In genomic region chr17:46224864-46225263, GRCh38 we compare ENCODE assay signal across 8 cellular contexts. TPM values are rescaled to one million over a fixed set of nuclear protein-coding genes. Genes with fewer than 3 reads are reported as not detected.
A peak's percentile ranks its signal among the peaks of the same experiment; 100 is the strongest.
DNase-seq lines count a peak whose midpoint lies in the region; ATAC-seq, FAIRE-seq and TF ChIP-seq lines count a peak whose summit lies in the region.
"Not testable (repeated sequence)": the region's sequence is repeated elsewhere in the genome, so short reads cannot be mapped to it uniquely, and the experiment has no call there.

No MANE protein-coding gene starts in this region.

- H3K27me3 Mint-ChIP-seq in activated B cell treated with CpG ODN at 0.5 μM for 24 hours = not testable (repeated sequence)

- not testable (repeated sequence) for TF ChIP-seq EP300 in A549 (IDR thresholded peaks at IDR 0.05)

- CTCF ChIA-PET in A549 (lab: Yijun Ruan, JAX); activated B cell treated with CpG ODN at 0.5 μM for 24 hours (lab: Charles Lee): not testable (repeated sequence)

- FAIRE-seq in A549 (lab: Jason Lieb, UNC) = not testable (repeated sequence)

- TF ChIP-seq POLR2A in A549 (IDR thresholded peaks at IDR 0.05; ENCODE audit: low read length) = not testable (repeated sequence)

- not testable (repeated sequence) for H3K79me2 ChIP-seq in parathyroid adenoma

- not testable (repeated sequence) for TF ChIP-seq RAD21 in A549 (conservative IDR thresholded peaks at IDR 0.05 in 1 of 2, IDR thresholded peaks at IDR 0.05 in 1 of 2)

- H3K27ac ChIP-seq in A549 = peak overlapping the region; percentile 88 to 91
- not testable (repeated sequence) for H3K27ac ChIP-seq in colonic mucosa; iPS-20b (ENCODE audit: low read length); parathyroid adenoma

- WGBS in A549 (ENCODE audit: missing lambda C conversion rate) = no CpG with 5 or more reads among the region's 54 CpGs

- H2AFZ ChIP-seq in parathyroid adenoma = peak overlapping the region; percentile 43

- H3K27me3 ChIP-seq in colonic mucosa; iPS-20b (ENCODE audit: insufficient read depth, low read length); parathyroid adenoma (ENCODE audit: control insufficient read depth, insufficient read depth, low read length): not testable (repeated sequence)

- not testable (repeated sequence) for H3K9me3 ChIP-seq in A549; colonic mucosa; iPS-20b (ENCODE audit: insufficient read depth, low read depth, low read length); parathyroid adenoma (ENCODE audit: control insufficient read depth, low read length)

- not testable (repeated sequence) for H3K36me3 ChIP-seq in colonic mucosa; iPS-20b (ENCODE audit: insufficient read depth, low read depth, low read length); parathyroid adenoma (ENCODE audit: control insufficient read depth, insufficient read depth, low read length)

- POLR2A ChIA-PET in A549 (lab: Yijun Ruan, JAX); activated B cell treated with CpG ODN at 0.5 μM for 24 hours (lab: Charles Lee): not testable (repeated sequence)

- intact Hi-C loops in activated B cell treated with CpG ODN at 0.5 μM for 24 hours (cut with micrococcal nuclease); colonic mucosa (cut with DNase I): not testable (repeated sequence)

- DNase-seq in A549 (ENCODE audit: low read depth in 1 of 2, low spot score in 1 of 2); activated B cell treated with CpG ODN at 0.5 μM for 24 hours; colonic mucosa: not testable (repeated sequence)

- H3K36me3 Mint-ChIP-seq in activated B cell treated with CpG ODN at 0.5 μM for 24 hours (ENCODE audit: low read depth) = not testable (repeated sequence)

- not testable (repeated sequence) for H3K4me1 Mint-ChIP-seq in activated B cell treated with CpG ODN at 0.5 μM for 24 hours

- H3K4me2 ChIP-seq in A549 = peak overlapping the region; percentile 89
- H3K4me2 ChIP-seq in parathyroid adenoma (ENCODE audit: low read length) = not testable (repeated sequence)

- peak overlapping the region; percentile 76 for H3K4me3 ChIP-seq in A549
- H3K4me3 ChIP-seq in colonic mucosa = peak overlapping the region; percentile 44
- peak overlapping the region; percentile 58; the same call in 1 of the 2 replicates for H3K4me3 ChIP-seq in iPS-20b (ENCODE audit: low read length)
- H3K4me3 ChIP-seq in parathyroid adenoma (ENCODE audit: low read depth, low read length) = not testable (repeated sequence)

- H3K9me3 Mint-ChIP-seq in activated B cell treated with CpG ODN at 0.5 μM for 24 hours = not testable (repeated sequence)

- ATAC-seq in A549 (peak; percentile 68 to 73), GM18868 (IDR thresholded peaks at IDR 0.05; ENCODE audit: unreplicated experiment) (peak; percentile 34), HG02571 (IDR thresholded peaks at IDR 0.05; ENCODE audit: unreplicated experiment) (peak; percentile 34), HG03571 (IDR thresholded peaks at IDR 0.05; ENCODE audit: unreplicated experiment) (peak; percentile 39), activated B cell treated with CpG ODN at 0.5 μM for 24 hours (ENCODE audit: low read depth) (peak; percentile 28)

- H3K9ac ChIP-seq in colonic mucosa (ENCODE audit: low read depth in 2 of 2, low read length in 2 of 2) = peak overlapping the region; percentile 34 to 50
- not testable (repeated sequence) for H3K9ac ChIP-seq in iPS-20b (ENCODE audit: low read depth, low read length); parathyroid adenoma

- peak overlapping the region; percentile 94 for H3K4me3 Mint-ChIP-seq in activated B cell treated with CpG ODN at 0.5 μM for 24 hours

- not testable (repeated sequence) for TF ChIP-seq CTCF in A549 (IDR thresholded peaks at IDR 0.05); activated B cell treated with CpG ODN at 0.5 μM for 24 hours (IDR thresholded peaks at IDR 0.05); colonic mucosa (IDR thresholded peaks at IDR 0.05); parathyroid adenoma (IDR thresholded peaks at IDR 0.05)

- H3K4me1 ChIP-seq in A549; colonic mucosa; iPS-20b (ENCODE audit: insufficient read depth, low read length); parathyroid adenoma: not testable (repeated sequence)

- not testable (repeated sequence) for H3K27ac Mint-ChIP-seq in activated B cell treated with CpG ODN at 0.5 μM for 24 hours

TF ChIP-seq in A549, 52 proteins besides CTCF, POLR2A, EP300 and RAD21:
- peak in 1 of 2 experiments; percentile 31; a peak in 1 of 5 replicates for TF ChIP-seq JUN (IDR thresholded peaks at IDR 0.05)

RNA-seq across cellular contexts. Expression of gene KANSL1, which starts 31.6 kb away (rescaled TPM):
- polyA plus RNA-seq in A549 (2011; rRNA removed) (27.9 and 52.4 TPM in 2 replicates), A549 (2017; fragmentation: RNase III; extraction: RNeasy Plus Mini Kit Qiagen cat#74134 plus additional on column Dnase treatment) (21.4 to 26.0 TPM (median 22.6 TPM) in 3 replicates)
- 8.6 and 10.8 TPM in 2 replicates for polyA plus RNA-seq in A549 (2012; cell fraction: cytosol; rRNA removed)
- polyA plus RNA-seq in A549 (2012; cell fraction: nucleus; rRNA removed) = 28.6 and 58.2 TPM in 2 replicates
- 164 and 170 TPM in 2 replicates for polyA minus RNA-seq in A549 (2011; rRNA and poly(A)+ RNA removed)
- total RNA-seq in activated B cell treated with CpG ODN at 0.5 μM for 24 hours (127 and 152 TPM in 2 replicates), colonic mucosa (10 to 100 TPM; 60.0 to 72.3 TPM)
